Comparison of ENCODE assay signal across 15 cellular contexts in genomic region chr7:22842383-22842903, GRCh38. TPM values are rescaled to one million over a fixed set of nuclear protein-coding genes. Genes with fewer than 3 reads are reported as not detected.
A peak's percentile ranks its signal among the peaks of the same experiment; 100 is the strongest.
DNase-seq lines count a peak whose midpoint lies in the region; ATAC-seq, FAIRE-seq and TF ChIP-seq lines count a peak whose summit lies in the region.
"Had no signal": no experiment of that assay in that cellular context is flagged by ENCODE, and none has a peak within 500 bp of the region (broad histone marks: within the 10 kb centered on the region; RNA-seq: fewer than 3 reads in every experiment).

No MANE protein-coding gene starts in this region.

- intact Hi-C loops in K562 (cut with micrococcal nuclease) = no loop called here

- peaks cover 11% of the 10 kb centered on the region for H3K4me1 ChIP-seq in HUES48 (ENCODE audit: control insufficient read depth, insufficient read depth, low read length)
- H3K4me1 ChIP-seq in K562 (replicated peaks in 1 of 2; ENCODE audit: control insufficient read depth in 2 of 2, insufficient read depth in 2 of 2, low read length in 2 of 2) = no peaks in the 10 kb centered on the region; a peak in 1 of 5 replicates

- no peak overlapping the region for H3K4me3 ChIP-seq in HUES48 (ENCODE audit: low read depth, low read length)
- no peak overlapping the region for H3K4me3 ChIP-seq in K562
- no peak overlapping the region for H3K4me3 ChIP-seq in skin epidermis
- H3K4me3 ChIP-seq: coronary artery, smooth muscle cell had no signal

- TF ChIP-seq RAD21 in K562 (CRISPR knock-in tag; conservative IDR thresholded peaks at IDR 0.05 in 1 of 2, IDR thresholded peaks at IDR 0.05 in 1 of 2) = no peak

- no peak overlapping the region for H3K4me2 ChIP-seq in K562 (ENCODE audit: insufficient read depth, low read length)
- H3K4me2 ChIP-seq: smooth muscle cell had no signal

- no peaks in the 10 kb centered on the region for H4K20me1 ChIP-seq in K562 (replicated peaks; ENCODE audit: control insufficient read depth, insufficient read depth, low read length)

- no peaks in the 10 kb centered on the region for H3K79me2 ChIP-seq in K562 (ENCODE audit: control insufficient read depth, insufficient read depth, low read length)

- DNase-seq in K562 (ENCODE audit: extremely low read depth in 1 of 4, low spot score in 3 of 4) = no peak
- peak; percentile 54 for DNase-seq in islet precursor cell
- no peak for DNase-seq in DMS153 (lab: John Stamatoyannopoulos, UW)
- no peak for DNase-seq in activated gamma-delta T cell treated with Interleukin-2 at 50 U/mL for 16 hours
- DNase-seq: activated CD4-positive, alpha-beta T cell treated with anti-CD3 and anti-CD28 coated beads for 48 hours; activated naive CD4-positive, alpha-beta T cell; MM.1S; NCI-H526 had no signal

- TF ChIP-seq CTCF in K562 (IDR thresholded peaks at IDR 0.05 in 2 of 3, conservative IDR thresholded peaks at IDR 0.05 in 1 of 3; ENCODE audit: insufficient read depth in 2 of 3, low read depth in 1 of 3, low read length in 3 of 3) = no peak

- peak; percentile 75 for FAIRE-seq in K562 (lab: Jason Lieb, UNC)
- FAIRE-seq: GM19239 had no signal

- in situ Hi-C loops in K562 (cut with MboI) = no loop called here

- H2AFZ ChIP-seq in K562 (ENCODE audit: low read depth, low read length) = peak overlapping the region; percentile 47; the same call in 1 of the 2 replicates

- CTCF ChIA-PET in K562 (lab: Yijun Ruan, JAX; ENCODE audit: low intra/inter-chr PET ratio) = no interaction called here

- POLR2A ChIA-PET in K562 (lab: Yijun Ruan, JAX) = no interaction called here

- 64% methylated on average over 6 of the region's 6 CpGs for WGBS in K562 (ENCODE audit: insufficient coverage, low coverage, missing lambda C conversion rate)

- H3K9me3 ChIP-seq in HUES48 (ENCODE audit: control insufficient read depth, insufficient read depth, low read length) = no peaks in the 10 kb centered on the region
- 0 out of 2 replicates have a peak, but pooled peaks cover 2% of the 10 kb centered on the region for H3K9me3 ChIP-seq in K562 (replicated peaks; ENCODE audit: control insufficient read depth, insufficient read depth, low read depth, low read length)

- H3K36me3 ChIP-seq in HUES48 (ENCODE audit: control insufficient read depth, insufficient read depth, low read length) (no peaks in the 10 kb centered on the region), K562 (ENCODE audit: control insufficient read depth, insufficient read depth, low read length) (no peaks in the 10 kb centered on the region)

- TF ChIP-seq EP300 in K562 (IDR thresholded peaks at IDR 0.05; ENCODE audit: low read length) = no peak

- TF ChIP-seq POLR2A in K562 (conservative IDR thresholded peaks at IDR 0.05) = no peak

- peak overlapping the region; percentile 27; the same call in 1 of the 2 replicates for H3K9ac ChIP-seq in HUES48 (ENCODE audit: low read depth, low read length)
- no peak overlapping the region for H3K9ac ChIP-seq in K562 (ENCODE audit: insufficient read depth in 1 of 2, low read depth in 2 of 2, low read length in 2 of 2)

- peak overlapping the region; percentile 22 for H3K27ac ChIP-seq in HUES48 (ENCODE audit: low read depth, low read length)
- H3K27ac ChIP-seq in K562 (ENCODE audit: extremely low read depth, low read depth, low read length) = no peak overlapping the region
- H3K27ac ChIP-seq in skin epidermis = peak overlapping the region in 15 of 21 experiments; percentile 1 to 70 (median 40)

- no TSS peak for BruUV-seq in K562 (replicated peaks; lab: Mats Ljungman, UMichigan)

- no peak for ATAC-seq in K562
- no peak for ATAC-seq in HG02840 (IDR thresholded peaks at IDR 0.05; ENCODE audit: low FRiP score, unreplicated experiment)
- ATAC-seq in GM19463 (IDR thresholded peaks at IDR 0.05; ENCODE audit: unreplicated experiment) = no peak

- H3K27me3 ChIP-seq in HUES48 (ENCODE audit: control insufficient read depth, insufficient read depth, low read length) (no peaks in the 10 kb centered on the region), K562 (ENCODE audit: control insufficient read depth in 2 of 2, insufficient read depth in 2 of 2, low read length in 2 of 2) (no peaks in the 10 kb centered on the region)

- no peaks in the 10 kb centered on the region for H3K9me1 ChIP-seq in K562 (ENCODE audit: control insufficient read depth, insufficient read depth, low read length)

TF ChIP-seq in K562, 482 proteins besides CTCF, POLR2A, EP300 and RAD21:
- TF ChIP-seq ZFP30 (CRISPR knock-in tag; IDR thresholded peaks at IDR 0.05; ENCODE audit: borderline replicate concordance) = no peak
- TF ChIP-seq KDM5B (IDR thresholded peaks at IDR 0.05; ENCODE audit: insufficient replicate concordance, low read depth, low read length) = no peak
- TF ChIP-seq BRD9 (IDR thresholded peaks at IDR 0.05; ENCODE audit: low read depth, partially characterized antibody) = no peak
- no peak for TF ChIP-seq BRD4 (IDR thresholded peaks at IDR 0.05)
- no peak for TF ChIP-seq MEF2A (IDR thresholded peaks at IDR 0.05; ENCODE audit: control insufficient read depth, low read depth, low read length)
- no peak for TF ChIP-seq ZNF57 (CRISPR knock-in tag; IDR thresholded peaks at IDR 0.05)

RNA-seq across cellular contexts. Expression of gene TOMM7, which starts 19.8 kb away (rescaled TPM):
- total RNA-seq in K562 (2011; cell fraction: chromatin; rRNA removed; ENCODE audit: low replicate concordance) = 33.0 and 56.7 TPM in 2 replicates
- 99.1 and 138 TPM in 2 replicates for total RNA-seq in K562 (2011; cell fraction: nucleolus; rRNA removed)
- 91.9 and 144 TPM in 2 replicates for total RNA-seq in K562 (2011; cell fraction: nucleoplasm; rRNA removed)
- 254 and 299 TPM in 2 replicates for total RNA-seq in K562 (2014; rRNA removed)
- 527 and 643 TPM in 2 replicates for total RNA-seq in K562 (2014; rRNA removed; fragmentation: Illumina TruSeq; extraction: Trizol)
- 301 and 309 TPM in 2 replicates for total RNA-seq in K562 (2015; rRNA removed; fragmentation: Illumina TruSeq; extraction: Trizol)
- 421 and 457 TPM in 2 replicates for total RNA-seq in K562 (2021)
- 1,717 and 2,316 TPM in 2 replicates for polyA plus RNA-seq in K562 (2011; rRNA removed)
- polyA plus RNA-seq in K562 (2011; cell fraction: cytosol; rRNA removed) = 211 and 453 TPM in 2 replicates
- polyA plus RNA-seq in K562 (2011; cell fraction: nucleus; rRNA removed) = 114 and 243 TPM in 2 replicates
- polyA plus RNA-seq in K562 (2012) = 614 and 759 TPM in 2 replicates
- polyA plus RNA-seq in K562 (2014; fragmentation: Illumina TruSeq; extraction: Trizol) = 263 and 283 TPM in 2 replicates
- 100 to 1,000 TPM; 787 to 797 TPM for polyA plus RNA-seq in K562 (2014; fragmentation: Nextera tagmentation; extraction: Ambion mirVana)
- polyA plus RNA-seq in K562 (2014; rRNA removed) = 564 and 638 TPM in 2 replicates
- polyA minus RNA-seq in K562 (2011; rRNA and poly(A)+ RNA removed) = 96.8 and 124 TPM in 2 replicates
- polyA minus RNA-seq in K562 (2011; cell fraction: cytosol; rRNA and poly(A)+ RNA removed) = 53.5 and 72.6 TPM in 2 replicates
- 31.4 and 79.2 TPM in 2 replicates for polyA minus RNA-seq in K562 (2011; cell fraction: nucleus; rRNA and poly(A)+ RNA removed)
